Comparison of ENCODE assay signal across 1 cellular context in the genomic region with DNA sequence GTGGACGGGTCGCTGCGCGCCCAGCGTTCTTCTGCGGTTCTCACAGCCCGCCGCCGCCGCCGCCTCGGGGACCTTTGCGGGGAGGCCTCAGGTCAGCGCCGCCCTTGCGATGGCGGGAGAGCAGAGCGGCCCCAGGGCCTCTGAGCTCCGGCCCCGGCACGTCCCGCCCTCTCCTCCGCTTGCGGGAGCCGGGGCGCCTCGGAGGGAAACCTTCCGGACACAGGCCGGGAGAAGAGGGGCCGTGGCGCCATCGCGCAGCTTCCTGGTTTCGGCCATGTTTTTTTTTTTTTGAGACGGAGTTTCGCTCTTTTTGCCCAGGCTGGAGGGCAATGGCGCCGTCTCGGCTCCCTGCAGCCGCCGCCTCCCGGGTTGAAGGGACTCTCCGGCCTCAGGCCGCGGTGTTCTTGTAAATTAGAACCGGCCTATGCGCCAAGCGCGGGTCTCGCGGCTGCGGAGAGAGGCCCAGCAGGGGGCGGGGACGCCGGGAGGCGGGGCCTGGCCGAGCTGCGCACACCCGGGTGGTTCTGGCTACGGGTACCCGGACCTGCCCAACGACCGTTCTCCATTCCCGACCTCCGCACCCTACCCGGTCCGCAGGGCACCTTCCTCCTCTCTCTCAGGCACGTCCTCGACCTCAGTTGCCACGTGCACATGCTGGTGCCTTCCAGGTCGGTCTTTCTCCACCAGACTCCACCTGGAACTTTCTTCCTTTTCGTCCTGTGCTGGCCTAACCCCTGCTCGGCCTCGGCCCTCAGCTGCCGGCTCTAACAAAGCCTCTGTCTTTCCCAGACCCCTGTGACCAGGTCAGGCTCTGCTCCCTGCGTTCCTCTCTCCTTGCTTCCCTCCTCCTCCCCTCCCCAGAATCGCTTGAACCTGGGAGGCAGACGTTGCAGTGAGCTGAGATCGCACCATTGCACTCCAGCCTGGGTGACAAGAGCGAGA.
TF ChIP-seq lines count a peak whose summit lies in the region.

No MANE protein-coding gene starts in this region.

TF ChIP-seq in K562, 482 proteins besides CTCF, POLR2A, EP300 and RAD21 (continued from another document and continues in another):
- TF ChIP-seq POLR2AphosphoS5 (IDR thresholded peaks at IDR 0.05; ENCODE audit: control insufficient read depth, insufficient read depth, low read depth, low read length) (no peak; the same call in none of the 2 replicates), ADNP (tag; IDR thresholded peaks at IDR 0.05) (no peak), ZNF184 (CRISPR knock-in tag; IDR thresholded peaks at IDR 0.05) (no peak), HOXB6 (CRISPR knock-in tag; IDR thresholded peaks at IDR 0.05; ENCODE audit: borderline replicate concordance) (no peak), ZC3H11A (IDR thresholded peaks at IDR 0.05; ENCODE audit: low read depth, low read length) (no peak), RFX1 (IDR thresholded peaks at IDR 0.05) (no peak), CEBPG (CRISPR knock-in tag; IDR thresholded peaks at IDR 0.05) (peak; percentile 30; the same call in 1 of the 2 replicates), CEBPG (tag; conservative IDR thresholded peaks at IDR 0.05 in 1 of 2, IDR thresholded peaks at IDR 0.05 in 1 of 2) (no peak), HDGF (IDR thresholded peaks at IDR 0.05) (0 out of 2 replicates have a peak, but pooled peaks have one; percentile 39), BMI1 (IDR thresholded peaks at IDR 0.05; ENCODE audit: low read length) (no peak), RBM39 (optimal IDR thresholded peaks at IDR 0.05; ENCODE audit: low read depth, low read length) (no peak), GATAD2A (IDR thresholded peaks at IDR 0.05) (no peak), IRF2 (CRISPR knock-in tag; IDR thresholded peaks at IDR 0.05) (no peak), MBD2 (IDR thresholded peaks at IDR 0.05; ENCODE audit: borderline replicate concordance, low read depth) (peak; percentile 41; the same call in 1 of the 2 replicates), ZNF143 (CRISPR knock-in tag; IDR thresholded peaks at IDR 0.05) (no peak), RHOXF2B (CRISPR knock-in tag; conservative IDR thresholded peaks at IDR 0.05) (no peak), ZNF253 (CRISPR knock-in tag; conservative IDR thresholded peaks at IDR 0.05) (no peak), KLF13 (tag; IDR thresholded peaks at IDR 0.05; ENCODE audit: borderline replicate concordance, low read depth) (peak; percentile 56; the same call in 1 of the 2 replicates), ZNF282 (CRISPR knock-in tag; IDR thresholded peaks at IDR 0.05) (no peak), NR2C2 (CRISPR knock-in tag; IDR thresholded peaks at IDR 0.05) (no peak), NR2C2 (tag; IDR thresholded peaks at IDR 0.05) (peak; percentile 86), STAG1 (CRISPR knock-in tag; IDR thresholded peaks at IDR 0.05; ENCODE audit: borderline replicate concordance) (no peak), HDAC3 (IDR thresholded peaks at IDR 0.05; ENCODE audit: borderline replicate concordance, partially characterized antibody) (no peak), LCOR (CRISPR knock-in tag; IDR thresholded peaks at IDR 0.05) (no peak; the same call in 1 of the 2 replicates), BCL6 (CRISPR knock-in tag; IDR thresholded peaks at IDR 0.05) (no peak), FOXJ3 (CRISPR knock-in tag; IDR thresholded peaks at IDR 0.05) (no peak), ZNF12 (CRISPR knock-in tag; IDR thresholded peaks at IDR 0.05) (0 out of 2 replicates have a peak, but pooled peaks have one; percentile 35), NFYB (IDR thresholded peaks at IDR 0.05; ENCODE audit: extremely low read depth, insufficient read length) (no peak), TARDBP (IDR thresholded peaks at IDR 0.05) (no peak)
- TF ChIP-seq, protein P1, sequence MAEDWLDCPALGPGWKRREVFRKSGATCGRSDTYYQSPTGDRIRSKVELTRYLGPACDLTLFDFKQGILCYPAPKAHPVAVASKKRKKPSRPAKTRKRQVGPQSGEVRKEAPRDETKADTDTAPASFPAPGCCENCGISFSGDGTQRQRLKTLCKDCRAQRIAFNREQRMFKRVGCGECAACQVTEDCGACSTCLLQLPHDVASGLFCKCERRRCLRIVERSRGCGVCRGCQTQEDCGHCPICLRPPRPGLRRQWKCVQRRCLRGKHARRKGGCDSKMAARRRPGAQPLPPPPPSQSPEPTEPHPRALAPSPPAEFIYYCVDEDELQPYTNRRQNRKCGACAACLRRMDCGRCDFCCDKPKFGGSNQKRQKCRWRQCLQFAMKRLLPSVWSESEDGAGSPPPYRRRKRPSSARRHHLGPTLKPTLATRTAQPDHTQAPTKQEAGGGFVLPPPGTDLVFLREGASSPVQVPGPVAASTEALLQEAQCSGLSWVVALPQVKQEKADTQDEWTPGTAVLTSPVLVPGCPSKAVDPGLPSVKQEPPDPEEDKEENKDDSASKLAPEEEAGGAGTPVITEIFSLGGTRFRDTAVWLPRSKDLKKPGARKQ (CRISPR knock-in tag; IDR thresholded peaks at IDR 0.05): no peak
- TF ChIP-seq, protein P2, sequence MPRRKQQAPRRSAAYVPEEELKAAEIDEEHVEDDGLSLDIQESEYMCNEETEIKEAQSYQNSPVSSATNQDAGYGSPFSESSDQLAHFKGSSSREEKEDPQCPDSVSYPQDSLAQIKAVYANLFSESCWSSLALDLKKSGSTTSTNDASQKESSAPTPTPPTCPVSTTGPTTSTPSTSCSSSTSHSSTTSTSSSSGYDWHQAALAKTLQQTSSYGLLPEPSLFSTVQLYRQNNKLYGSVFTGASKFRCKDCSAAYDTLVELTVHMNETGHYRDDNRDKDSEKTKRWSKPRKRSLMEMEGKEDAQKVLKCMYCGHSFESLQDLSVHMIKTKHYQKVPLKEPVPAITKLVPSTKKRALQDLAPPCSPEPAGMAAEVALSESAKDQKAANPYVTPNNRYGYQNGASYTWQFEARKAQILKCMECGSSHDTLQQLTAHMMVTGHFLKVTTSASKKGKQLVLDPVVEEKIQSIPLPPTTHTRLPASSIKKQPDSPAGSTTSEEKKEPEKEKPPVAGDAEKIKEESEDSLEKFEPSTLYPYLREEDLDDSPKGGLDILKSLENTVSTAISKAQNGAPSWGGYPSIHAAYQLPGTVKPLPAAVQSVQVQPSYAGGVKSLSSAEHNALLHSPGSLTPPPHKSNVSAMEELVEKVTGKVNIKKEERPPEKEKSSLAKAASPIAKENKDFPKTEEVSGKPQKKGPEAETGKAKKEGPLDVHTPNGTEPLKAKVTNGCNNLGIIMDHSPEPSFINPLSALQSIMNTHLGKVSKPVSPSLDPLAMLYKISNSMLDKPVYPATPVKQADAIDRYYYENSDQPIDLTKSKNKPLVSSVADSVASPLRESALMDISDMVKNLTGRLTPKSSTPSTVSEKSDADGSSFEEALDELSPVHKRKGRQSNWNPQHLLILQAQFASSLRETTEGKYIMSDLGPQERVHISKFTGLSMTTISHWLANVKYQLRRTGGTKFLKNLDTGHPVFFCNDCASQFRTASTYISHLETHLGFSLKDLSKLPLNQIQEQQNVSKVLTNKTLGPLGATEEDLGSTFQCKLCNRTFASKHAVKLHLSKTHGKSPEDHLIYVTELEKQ (CRISPR knock-in tag; IDR thresholded peaks at IDR 0.05): no peak
- TF ChIP-seq, protein P3, sequence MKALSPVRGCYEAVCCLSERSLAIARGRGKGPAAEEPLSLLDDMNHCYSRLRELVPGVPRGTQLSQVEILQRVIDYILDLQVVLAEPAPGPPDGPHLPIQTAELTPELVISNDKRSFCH (CRISPR knock-in tag; IDR thresholded peaks at IDR 0.05): no peak
- TF ChIP-seq, protein P3 (tag; IDR thresholded peaks at IDR 0.05): 0 out of 2 replicates have a peak, but pooled peaks have one; percentile 35
- TF ChIP-seq, protein P4, sequence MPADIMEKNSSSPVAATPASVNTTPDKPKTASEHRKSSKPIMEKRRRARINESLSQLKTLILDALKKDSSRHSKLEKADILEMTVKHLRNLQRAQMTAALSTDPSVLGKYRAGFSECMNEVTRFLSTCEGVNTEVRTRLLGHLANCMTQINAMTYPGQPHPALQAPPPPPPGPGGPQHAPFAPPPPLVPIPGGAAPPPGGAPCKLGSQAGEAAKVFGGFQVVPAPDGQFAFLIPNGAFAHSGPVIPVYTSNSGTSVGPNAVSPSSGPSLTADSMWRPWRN (IDR thresholded peaks at IDR 0.05; ENCODE audit: low read depth): no peak
- TF ChIP-seq, protein P5, sequence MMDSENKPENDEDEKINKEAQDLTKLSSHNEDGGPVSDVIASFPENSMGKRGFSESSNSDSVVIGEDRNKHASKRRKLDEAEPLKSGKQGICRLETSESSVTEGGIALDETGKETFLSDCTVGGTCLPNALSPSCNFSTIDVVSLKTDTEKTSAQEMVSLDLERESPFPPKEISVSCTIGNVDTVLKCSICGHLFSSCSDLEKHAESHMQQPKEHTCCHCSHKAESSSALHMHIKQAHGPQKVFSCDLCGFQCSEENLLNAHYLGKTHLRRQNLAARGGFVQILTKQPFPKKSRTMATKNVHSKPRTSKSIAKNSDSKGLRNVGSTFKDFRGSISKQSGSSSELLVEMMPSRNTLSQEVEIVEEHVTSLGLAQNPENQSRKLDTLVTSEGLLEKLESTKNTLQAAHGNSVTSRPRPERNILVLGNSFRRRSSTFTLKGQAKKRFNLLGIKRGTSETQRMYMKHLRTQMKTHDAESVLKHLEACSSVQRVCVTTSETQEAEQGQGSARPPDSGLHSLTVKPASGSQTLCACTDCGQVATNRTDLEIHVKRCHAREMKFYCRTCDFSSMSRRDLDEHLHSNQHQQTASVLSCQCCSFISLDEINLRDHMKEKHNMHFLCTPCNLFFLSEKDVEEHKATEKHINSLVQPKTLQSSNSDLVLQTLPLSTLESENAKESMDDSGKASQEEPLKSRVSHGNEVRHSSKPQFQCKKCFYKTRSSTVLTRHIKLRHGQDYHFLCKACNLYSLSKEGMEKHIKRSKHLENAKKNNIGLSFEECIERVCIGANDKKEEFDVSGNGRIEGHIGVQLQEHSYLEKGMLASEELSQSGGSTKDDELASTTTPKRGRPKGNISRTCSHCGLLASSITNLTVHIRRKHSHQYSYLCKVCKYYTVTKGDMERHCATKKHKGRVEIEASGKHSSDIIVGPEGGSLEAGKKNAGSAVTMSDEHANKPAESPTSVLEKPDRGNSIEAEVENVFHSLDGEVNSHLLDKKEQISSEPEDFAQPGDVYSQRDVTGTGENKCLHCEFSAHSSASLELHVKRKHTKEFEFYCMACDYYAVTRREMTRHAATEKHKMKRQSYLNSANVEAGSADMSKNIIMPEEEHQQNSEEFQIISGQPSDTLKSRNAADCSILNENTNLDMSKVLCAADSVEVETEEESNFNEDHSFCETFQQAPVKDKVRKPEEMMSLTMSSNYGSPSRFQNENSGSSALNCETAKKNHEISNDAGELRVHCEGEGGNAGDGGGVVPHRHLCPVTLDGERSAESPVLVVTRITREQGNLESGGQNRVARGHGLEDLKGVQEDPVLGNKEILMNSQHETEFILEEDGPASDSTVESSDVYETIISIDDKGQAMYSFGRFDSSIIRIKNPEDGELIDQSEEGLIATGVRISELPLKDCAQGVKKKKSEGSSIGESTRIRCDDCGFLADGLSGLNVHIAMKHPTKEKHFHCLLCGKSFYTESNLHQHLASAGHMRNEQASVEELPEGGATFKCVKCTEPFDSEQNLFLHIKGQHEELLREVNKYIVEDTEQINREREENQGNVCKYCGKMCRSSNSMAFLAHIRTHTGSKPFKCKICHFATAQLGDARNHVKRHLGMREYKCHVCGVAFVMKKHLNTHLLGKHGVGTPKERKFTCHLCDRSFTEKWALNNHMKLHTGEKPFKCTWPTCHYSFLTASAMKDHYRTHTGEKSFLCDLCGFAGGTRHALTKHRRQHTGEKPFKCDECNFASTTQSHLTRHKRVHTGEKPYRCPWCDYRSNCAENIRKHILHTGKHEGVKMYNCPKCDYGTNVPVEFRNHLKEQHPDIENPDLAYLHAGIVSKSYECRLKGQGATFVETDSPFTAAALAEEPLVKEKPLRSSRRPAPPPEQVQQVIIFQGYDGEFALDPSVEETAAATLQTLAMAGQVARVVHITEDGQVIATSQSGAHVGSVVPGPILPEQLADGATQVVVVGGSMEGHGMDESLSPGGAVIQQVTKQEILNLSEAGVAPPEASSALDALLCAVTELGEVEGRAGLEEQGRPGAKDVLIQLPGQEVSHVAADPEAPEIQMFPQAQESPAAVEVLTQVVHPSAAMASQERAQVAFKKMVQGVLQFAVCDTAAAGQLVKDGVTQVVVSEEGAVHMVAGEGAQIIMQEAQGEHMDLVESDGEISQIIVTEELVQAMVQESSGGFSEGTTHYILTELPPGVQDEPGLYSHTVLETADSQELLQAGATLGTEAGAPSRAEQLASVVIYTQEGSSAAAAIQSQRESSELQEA (IDR thresholded peaks at IDR 0.05; ENCODE audit: low read depth): peak; percentile 89
- TF ChIP-seq, protein P6, sequence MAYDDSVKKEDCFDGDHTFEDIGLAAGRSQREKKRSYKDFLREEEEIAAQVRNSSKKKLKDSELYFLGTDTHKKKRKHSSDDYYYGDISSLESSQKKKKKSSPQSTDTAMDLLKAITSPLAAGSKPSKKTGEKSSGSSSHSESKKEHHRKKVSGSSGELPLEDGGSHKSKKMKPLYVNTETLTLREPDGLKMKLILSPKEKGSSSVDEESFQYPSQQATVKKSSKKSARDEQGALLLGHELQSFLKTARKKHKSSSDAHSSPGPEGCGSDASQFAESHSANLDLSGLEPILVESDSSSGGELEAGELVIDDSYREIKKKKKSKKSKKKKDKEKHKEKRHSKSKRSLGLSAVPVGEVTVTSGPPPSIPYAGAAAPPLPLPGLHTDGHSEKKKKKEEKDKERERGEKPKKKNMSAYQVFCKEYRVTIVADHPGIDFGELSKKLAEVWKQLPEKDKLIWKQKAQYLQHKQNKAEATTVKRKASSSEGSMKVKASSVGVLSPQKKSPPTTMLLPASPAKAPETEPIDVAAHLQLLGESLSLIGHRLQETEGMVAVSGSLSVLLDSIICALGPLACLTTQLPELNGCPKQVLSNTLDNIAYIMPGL (CRISPR knock-in tag; IDR thresholded peaks at IDR 0.05): no peak
- TF ChIP-seq, protein P7, sequence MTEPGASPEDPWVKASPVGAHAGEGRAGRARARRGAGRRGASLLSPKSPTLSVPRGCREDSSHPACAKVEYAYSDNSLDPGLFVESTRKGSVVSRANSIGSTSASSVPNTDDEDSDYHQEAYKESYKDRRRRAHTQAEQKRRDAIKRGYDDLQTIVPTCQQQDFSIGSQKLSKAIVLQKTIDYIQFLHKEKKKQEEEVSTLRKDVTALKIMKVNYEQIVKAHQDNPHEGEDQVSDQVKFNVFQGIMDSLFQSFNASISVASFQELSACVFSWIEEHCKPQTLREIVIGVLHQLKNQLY (CRISPR knock-in tag; conservative IDR thresholded peaks at IDR 0.05): no peak
